ENCODE assay signal across 10 cellular contexts in the genomic region with DNA sequence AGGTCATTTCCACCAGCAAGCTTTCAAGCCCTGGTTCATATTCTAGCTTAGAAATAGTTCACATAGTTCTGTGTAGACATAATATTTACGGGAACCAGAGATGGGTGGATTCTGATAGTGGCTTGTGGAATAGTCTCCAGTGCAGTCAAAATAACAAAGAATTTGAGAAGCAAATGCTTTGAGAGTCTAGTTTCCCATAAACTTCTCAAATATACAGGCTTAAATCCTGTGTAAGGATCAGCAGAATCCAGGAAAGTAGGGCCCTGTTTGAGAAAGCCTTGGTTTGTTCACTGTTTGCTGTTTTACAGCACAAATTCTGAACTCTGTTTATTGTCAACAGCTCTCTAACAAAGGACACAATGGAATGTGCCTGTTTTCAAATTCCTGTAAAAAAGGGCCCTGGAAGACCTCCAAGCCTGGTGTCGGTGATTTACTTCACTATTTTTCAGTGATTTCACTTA. TPM values are rescaled to one million over a fixed set of nuclear protein-coding genes. Genes with fewer than 3 reads are reported as not detected.
DNase-seq lines count a peak whose midpoint lies in the region; ATAC-seq and TF ChIP-seq lines count a peak whose summit lies in the region.
"Had no signal": no experiment of that assay in that cellular context is flagged by ENCODE, and none has a peak within 500 bp of the region (broad histone marks: within the 10 kb centered on the region; RNA-seq: fewer than 3 reads in every experiment).

No MANE protein-coding gene starts in this region.

- no peak for TF ChIP-seq CTCF in esophagus squamous epithelium (IDR thresholded peaks at IDR 0.05)
- TF ChIP-seq CTCF in tibial artery (IDR thresholded peaks at IDR 0.05): no peak

- 65 to 68% methylated on average over 2 of the region's 2 CpGs for WGBS in esophagus squamous epithelium, 2 donors

- H3K4me3 ChIP-seq in esophagus squamous epithelium (no peak overlapping the region), tibial artery (no peak overlapping the region)

- H3K27ac ChIP-seq in esophagus squamous epithelium: peak overlapping the region in 3 of 4 donors; percentile 53 to 67 (median 57)
- H3K27ac ChIP-seq in tibial artery: peak overlapping the region; percentile 65 to 82

- intact Hi-C loops in esophagus squamous epithelium (cut with DNase I): no loop called here
- intact Hi-C loops in tibial artery (cut with DNase I; ENCODE audit: low total_unique reads): no loop called here
- intact Hi-C loops in activated CD4-positive, alpha-beta memory T cell treated with anti-CD3 and anti-CD28 coated beads for 36 hours (cut with micrococcal nuclease): no loop called here

- H3K9me3 Mint-ChIP-seq in activated CD4-positive, alpha-beta memory T cell treated with anti-CD3 and anti-CD28 coated beads for 36 hours: no peaks in the 10 kb centered on the region
- H3K9me3 Mint-ChIP-seq: dendritic cell treated with granulocyte-macrophage colony-stimulating factor and Interleukin-4, amounts not matched to agents 40 ng/mL and 50 ng/mL, for 4 days had no signal

- CTCF ChIA-PET in activated CD4-positive, alpha-beta memory T cell treated with anti-CD3 and anti-CD28 coated beads for 36 hours (lab: Charles Lee): interaction anchor here (0.7 to 2.1 kb wide), 2 partner anchors 8 to 29 kb away, joined by 3 to 7 read pairs; no protein-coding TSS in a partner anchor

- peaks cover 2% of the 10 kb centered on the region for H3K27me3 Mint-ChIP-seq in activated CD4-positive, alpha-beta memory T cell treated with anti-CD3 and anti-CD28 coated beads for 36 hours

- H3K27ac Mint-ChIP-seq in activated CD4-positive, alpha-beta memory T cell treated with anti-CD3 and anti-CD28 coated beads for 36 hours: no peak overlapping the region
- H3K27ac Mint-ChIP-seq: dendritic cell treated with granulocyte-macrophage colony-stimulating factor and Interleukin-4, amounts not matched to agents 40 ng/mL and 50 ng/mL, for 4 days had no signal

- no peak overlapping the region for H3K4me3 Mint-ChIP-seq in activated CD4-positive, alpha-beta memory T cell treated with anti-CD3 and anti-CD28 coated beads for 36 hours
- H3K4me3 Mint-ChIP-seq: dendritic cell treated with granulocyte-macrophage colony-stimulating factor and Interleukin-4, amounts not matched to agents 40 ng/mL and 50 ng/mL, for 4 days had no signal

- H3K4me1 Mint-ChIP-seq in activated CD4-positive, alpha-beta memory T cell treated with anti-CD3 and anti-CD28 coated beads for 36 hours (ENCODE audit: low read depth): peaks cover 3% of the 10 kb centered on the region

- no peak for ATAC-seq in HG03342 (IDR thresholded peaks at IDR 0.05; ENCODE audit: unreplicated experiment)

- no peak for TF ChIP-seq POLR2A in esophagus squamous epithelium (IDR thresholded peaks at IDR 0.05)

- no peaks in the 10 kb centered on the region for H3K36me3 ChIP-seq in esophagus squamous epithelium
- H3K36me3 ChIP-seq in tibial artery: no peaks in the 10 kb centered on the region

- H3K9me3 ChIP-seq in esophagus squamous epithelium (no peaks in the 10 kb centered on the region), tibial artery (no peaks in the 10 kb centered on the region)

- POLR2A ChIA-PET in activated CD4-positive, alpha-beta memory T cell treated with anti-CD3 and anti-CD28 coated beads for 36 hours (lab: Charles Lee): no interaction called here

- H3K4me1 ChIP-seq in esophagus squamous epithelium: peaks cover 7 to 52% (median 17%) of the 10 kb centered on the region in 3 donors
- peaks cover 0 to 28% (median 21%) of the 10 kb centered on the region in 4 donors for H3K4me1 ChIP-seq in tibial artery

- no peaks in the 10 kb centered on the region for H3K36me3 Mint-ChIP-seq in activated CD4-positive, alpha-beta memory T cell treated with anti-CD3 and anti-CD28 coated beads for 36 hours

- DNase-seq in M059J (ENCODE audit: low read depth): peak; percentile 36
- no peak for DNase-seq in esophagus squamous epithelium (lab: John Stamatoyannopoulos, UW)
- peak; percentile 72 for DNase-seq in myocyte (ENCODE audit: low read depth)
- no peak for DNase-seq in tibial artery
- no peak for DNase-seq in activated CD4-positive, alpha-beta memory T cell treated with anti-CD3 and anti-CD28 coated beads for 36 hours
- no peak for DNase-seq in anterior cingulate cortex (lab: John Stamatoyannopoulos, UW)
- DNase-seq in glomerular visceral epithelial cell (ENCODE audit: extremely low spot score): no peak
- DNase-seq: NCI-H2107 had no signal

- H3K27me3 ChIP-seq in esophagus squamous epithelium: no peaks in the 10 kb centered on the region
- no peaks in the 10 kb centered on the region for H3K27me3 ChIP-seq in tibial artery

RNA-seq across cellular contexts. Expression of gene FOS, which starts 11.5 kb away (rescaled TPM):
- total RNA-seq in M059J (2014; rRNA removed; shearing (Covaris generic)): 24.0 and 31.6 TPM in 2 replicates
- total RNA-seq in esophagus squamous epithelium (100 to 1,000 TPM in 1 of 4 donors, 10 to 100 TPM in 3; 62.2 to 181 (median 88.6) TPM), myocyte (22.7 and 26.5 TPM in 2 replicates)
- 2.0 TPM for polyA plus RNA-seq in myocyte (2012)
- total RNA-seq in activated CD4-positive, alpha-beta memory T cell treated with anti-CD3 and anti-CD28 coated beads for 36 hours: 10 to 100 TPM; 21.1 to 26.7 TPM

Comparison
In these comparisons a context has a peak if more than half of its experiments do, and no peak if none do; other contexts are left out.
1. DNase-seq: peak in M059J (single experiment) and myocyte (single experiment); none in esophagus squamous epithelium (single experiment), tibial artery (0 of 2), activated CD4-positive, alpha-beta memory T cell treated with anti-CD3 and anti-CD28 coated beads for 36 hours (single experiment), anterior cingulate cortex (0 of 58) and glomerular visceral epithelial cell (single experiment).